Comparison of ENCODE assay signal across 28 cellular contexts in the genomic region with DNA sequence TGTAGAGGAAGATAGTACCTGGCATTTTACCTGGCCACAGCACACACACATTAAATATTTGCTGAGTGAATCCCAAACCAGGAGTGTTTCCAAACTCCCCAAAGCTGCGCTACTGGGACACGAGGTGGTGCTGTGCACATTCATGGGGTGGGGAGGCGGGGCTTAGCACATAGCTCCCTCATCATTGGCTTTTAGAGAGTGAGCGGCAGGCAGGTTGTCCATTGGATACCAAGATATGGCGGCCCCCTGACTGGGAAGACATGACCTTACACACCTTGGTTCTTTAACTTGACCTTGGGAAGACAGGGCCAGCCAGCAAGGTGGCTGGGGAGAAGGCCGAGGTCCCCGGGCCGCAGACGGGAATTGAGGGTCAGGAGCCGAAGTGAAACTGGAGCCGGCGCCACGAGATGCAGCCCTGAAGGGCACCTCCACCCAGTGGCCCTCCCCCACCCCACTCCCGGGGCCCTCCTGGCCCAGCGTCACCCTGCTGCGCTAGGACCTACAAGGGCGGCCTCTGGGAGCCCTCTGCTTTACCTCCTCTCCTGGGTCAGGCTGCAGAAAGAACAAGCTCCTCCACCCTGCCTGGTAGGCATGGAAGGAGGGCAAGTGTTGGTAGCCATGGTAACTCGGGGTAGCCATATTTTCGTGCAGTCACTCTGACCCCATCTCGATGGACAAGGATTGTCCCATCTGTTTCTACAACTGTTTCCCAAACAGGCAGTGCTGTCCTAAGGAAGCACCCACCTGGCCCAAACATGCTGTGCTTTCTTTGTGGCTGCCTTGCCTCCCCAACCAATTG. TPM values are rescaled to one million over a fixed set of nuclear protein-coding genes. Genes with fewer than 3 reads are reported as not detected.
DNase-seq lines count a peak whose midpoint lies in the region; ATAC-seq and TF ChIP-seq lines count a peak whose summit lies in the region.
"Had no signal": no experiment of that assay in that cellular context is flagged by ENCODE, and none has a peak within 500 bp of the region (broad histone marks: within the 10 kb centered on the region; RNA-seq: fewer than 3 reads in every experiment).

No MANE protein-coding gene starts in this region.

- H3K36me3 Mint-ChIP-seq in activated naive CD4-positive, alpha-beta T cell treated with anti-CD3 and anti-CD28 coated beads, Interleukin-2, amount 10 ng/mL, durations not matched to agents 7 days and 5 days: no peaks in the 10 kb centered on the region
- H3K36me3 Mint-ChIP-seq: mesothelial cell of epicardium had no signal

- H3K27ac Mint-ChIP-seq in activated naive CD4-positive, alpha-beta T cell treated with anti-CD3 and anti-CD28 coated beads, Interleukin-2, amount 10 ng/mL, durations not matched to agents 7 days and 5 days: no peak overlapping the region
- H3K27ac Mint-ChIP-seq: mesothelial cell of epicardium had no signal

- H3K4me3 ChIP-seq in heart left ventricle (no peak overlapping the region), left ventricle myocardium inferior (no peak overlapping the region), testis (peak overlapping the region; percentile 38 to 43)
- H3K4me3 ChIP-seq: adrenal gland, Peyer's patch had no signal

- 92 to 95% (median 94%) methylated on average over 9 to 20 of the region's 20 CpGs for WGBS in heart left ventricle, 4 donors
- 78 to 80% methylated on average over 1 to 20 of the region's 20 CpGs for WGBS in testis, 2 donors

- H3K4me1 ChIP-seq in heart left ventricle (peaks cover 0 to 39% (median 11%) of the 10 kb centered on the region in 12 donors), left ventricle myocardium inferior (peaks cover 55% of the 10 kb centered on the region), testis (no peaks in the 10 kb centered on the region)
- H3K4me1 ChIP-seq: adrenal gland, parathyroid adenoma had no signal

- ATAC-seq in heart left ventricle: peak in 3 of 4 donors; percentile 37 to 44 (median 40)
- no peak for ATAC-seq in left ventricle myocardium superior
- ATAC-seq in HG03520 (IDR thresholded peaks at IDR 0.05; ENCODE audit: unreplicated experiment): no peak
- ATAC-seq: left colon; naive thymus-derived CD8-positive, alpha-beta T cell; sciatic nerve had no signal

- peaks cover 52% of the 10 kb centered on the region for H3K27me3 Mint-ChIP-seq in activated naive CD4-positive, alpha-beta T cell treated with anti-CD3 and anti-CD28 coated beads, Interleukin-2, amount 10 ng/mL, durations not matched to agents 7 days and 5 days

- H3K9me3 ChIP-seq in heart left ventricle: peaks cover 0 to 7% (median 0%) of the 10 kb centered on the region in 12 donors
- no peaks in the 10 kb centered on the region for H3K9me3 ChIP-seq in left ventricle myocardium inferior (replicated peaks)
- no peaks in the 10 kb centered on the region for H3K9me3 ChIP-seq in testis
- H3K9me3 ChIP-seq: adrenal gland, Caco-2, Peyer's patch had no signal

- H3K27me3 ChIP-seq in heart left ventricle (no peaks in the 10 kb centered on the region), left ventricle myocardium inferior (ENCODE audit: low read depth) (no peaks in the 10 kb centered on the region), testis (no peaks in the 10 kb centered on the region)
- H3K27me3 ChIP-seq: adrenal gland, brain microvascular endothelial cell, Peyer's patch had no signal

- H3K27ac ChIP-seq in heart left ventricle: peak overlapping the region in 9 of 12 donors; percentile 4 to 82 (median 67)
- peak overlapping the region; percentile 71 for H3K27ac ChIP-seq in left ventricle myocardium inferior (replicated peaks)
- no peak overlapping the region for H3K27ac ChIP-seq in testis
- H3K27ac ChIP-seq: adrenal gland, brain microvascular endothelial cell, parathyroid adenoma had no signal

- intact Hi-C loops in heart left ventricle (cut with DNase I): loop anchor here in 1 of 10 donors (5.0 kb wide), 1 partner anchor 37 kb away; no protein-coding TSS in a partner anchor
- intact Hi-C loops in left ventricle myocardium superior (cut with micrococcal nuclease): no loop called here
- intact Hi-C loops in left ventricle myocardium inferior (cut with micrococcal nuclease): no loop called here
- intact Hi-C loops in testis (cut with DNase I; ENCODE audit: low total_unique reads): no loop called here

- H3K9me3 Mint-ChIP-seq in activated naive CD4-positive, alpha-beta T cell treated with anti-CD3 and anti-CD28 coated beads, Interleukin-2, amount 10 ng/mL, durations not matched to agents 7 days and 5 days: peaks cover 2% of the 10 kb centered on the region
- H3K9me3 Mint-ChIP-seq: H9 had no signal

- TF ChIP-seq POLR2A in heart left ventricle (IDR thresholded peaks at IDR 0.05): no peak
- TF ChIP-seq POLR2A in testis (IDR thresholded peaks at IDR 0.05): no peak

- H3K36me3 ChIP-seq in heart left ventricle: no peaks in the 10 kb centered on the region
- no peaks in the 10 kb centered on the region for H3K36me3 ChIP-seq in left ventricle myocardium inferior
- H3K36me3 ChIP-seq in testis (ENCODE audit: low read depth, missing control alignments): no peaks in the 10 kb centered on the region
- H3K36me3 ChIP-seq: adrenal gland, brain microvascular endothelial cell, Peyer's patch had no signal

- CTCF ChIA-PET in activated naive CD4-positive, alpha-beta T cell treated with anti-CD3 and anti-CD28 coated beads, Interleukin-2, amount 10 ng/mL, durations not matched to agents 7 days and 5 days (lab: Charles Lee): no interaction called here

- DNase-seq in heart left ventricle: peak in 1 of 5 donors; percentile 37
- DNase-seq in left ventricle myocardium superior: no peak
- peak; percentile 25 for DNase-seq in SK-N-DZ (ENCODE audit: low spot score)
- DNase-seq in left ventricle myocardium inferior: no peak
- DNase-seq in testis: peak; percentile 83
- no peak for DNase-seq in NCI-H69 (lab: John Stamatoyannopoulos, UW)
- no peak for DNase-seq in activated naive CD4-positive, alpha-beta T cell treated with anti-CD3 and anti-CD28 coated beads, Interleukin-2, amount 10 ng/mL, durations not matched to agents 7 days and 5 days
- DNase-seq: activated CD4-positive, CD25-positive, alpha-beta regulatory T cell treated with anti-CD3 and anti-CD28 coated beads, Interleukin-2, amount 50 U/mL, for 72 hours; activated gamma-delta T cell treated with Interleukin-2 at 50 U/mL for 16 hours; activated T-cell treated with anti-CD3 and anti-CD28 coated beads, Interleukin-2, amount 50 U/mL, for 1 hour; adrenal gland; brain microvascular endothelial cell; Caco-2; H9; Kasumi-1; left colon; naive thymus-derived CD8-positive, alpha-beta T cell; NCI-H1105; NCI-H2029 treated with DMSO at 0.1 percent for 48 hours; Peyer's patch; stimulated activated CD4-positive, alpha-beta T cell treated with anti-CD3 and anti-CD28 coated beads, Interleukin-15, amount 100 ng/mL, for 24 hours; stimulated activated CD8-positive, alpha-beta memory T cell treated with anti-CD3 and anti-CD28 coated beads, Interleukin-4, amount 100 ng/mL, for 48 hours had no signal

- no peaks in the 10 kb centered on the region for H3K4me1 Mint-ChIP-seq in activated naive CD4-positive, alpha-beta T cell treated with anti-CD3 and anti-CD28 coated beads, Interleukin-2, amount 10 ng/mL, durations not matched to agents 7 days and 5 days
- H3K4me1 Mint-ChIP-seq: naive thymus-derived CD8-positive, alpha-beta T cell had no signal

- no peak overlapping the region for H3K4me3 Mint-ChIP-seq in activated naive CD4-positive, alpha-beta T cell treated with anti-CD3 and anti-CD28 coated beads, Interleukin-2, amount 10 ng/mL, durations not matched to agents 7 days and 5 days
- H3K4me3 Mint-ChIP-seq: H9; mesothelial cell of epicardium; naive thymus-derived CD8-positive, alpha-beta T cell had no signal

- TF ChIP-seq CTCF in heart left ventricle (IDR thresholded peaks at IDR 0.05) (no peak), left ventricle myocardium inferior (IDR thresholded peaks at IDR 0.05; ENCODE audit: borderline replicate concordance) (no peak), testis (IDR thresholded peaks at IDR 0.05) (no peak)

RNA-seq across cellular contexts. Expression of gene TMEM176A, which starts 24.0 kb away (rescaled TPM):
- 10 to 100 TPM; 11.7 to 77.1 (median 37.9) TPM for total RNA-seq in heart left ventricle
- 10 to 100 TPM; 10.2 to 17.9 TPM for polyA plus RNA-seq in heart left ventricle
- total RNA-seq in left ventricle myocardium superior: 30.1 TPM
- 2.7 TPM in 1 of 2 replicates, not detected in the other for polyA plus RNA-seq in SK-N-DZ (2014; cell fraction: cytosol; rRNA removed)
- 0.53 TPM in 1 of 2 replicates, not detected in the other for polyA plus RNA-seq in SK-N-DZ (2014; cell fraction: nucleus; rRNA removed)
- 18.5 TPM for total RNA-seq in left ventricle myocardium inferior
- total RNA-seq in testis: 1 to 10 TPM; 1.6 to 4.2 TPM
- polyA plus RNA-seq in testis (ENCODE audit: insufficient read depth, low read depth, low replicate concordance): 34.7 TPM
- total RNA-seq: glomerular endothelial cell, H9 had no signal
- polyA plus RNA-seq: BJ had no signal

RNA-seq across cellular contexts. Expression of gene TMEM176B, which starts 24.4 kb away (rescaled TPM):
- total RNA-seq in heart left ventricle: 100 to 1,000 TPM in 3 of 9 donors, 10 to 100 TPM in 6; 25.1 to 137 (median 84.4) TPM
- 10 to 100 TPM; 18.9 to 21.2 TPM for polyA plus RNA-seq in heart left ventricle
- total RNA-seq in left ventricle myocardium superior: 45.2 TPM
- polyA plus RNA-seq in SK-N-DZ (2014; cell fraction: cytosol; rRNA removed): 0.32 TPM in 1 of 2 replicates, not detected in the other
- polyA plus RNA-seq in SK-N-DZ (2014; cell fraction: nucleus; rRNA removed): not detected in 2 replicates
- total RNA-seq in left ventricle myocardium inferior: 34.0 TPM
- 1 to 10 TPM; 3.9 to 6.6 TPM for total RNA-seq in testis
- polyA plus RNA-seq in testis (ENCODE audit: insufficient read depth, low read depth, low replicate concordance): 69.3 TPM
- total RNA-seq: glomerular endothelial cell; naive thymus-derived CD8-positive, alpha-beta T cell had no signal
- polyA plus RNA-seq: BJ had no signal

RNA-seq across cellular contexts. Expression of gene AOC1, which starts 27.7 kb away (rescaled TPM):
- total RNA-seq in heart left ventricle (under 1 TPM in 5 of 9 donors, not detected in 4; 0.49 to 0.94 (median 0.69) TPM), left ventricle myocardium superior (0.17 TPM), left ventricle myocardium inferior (0.36 TPM), testis (1 to 10 TPM; 2.8 to 4.5 TPM)
- polyA plus RNA-seq in heart left ventricle (under 1 TPM in 1 of 2 donors, not detected in 1; 0.06 TPM), testis (ENCODE audit: insufficient read depth, low read depth, low replicate concordance) (6.2 TPM)
- not detected in 2 replicates for polyA plus RNA-seq in SK-N-DZ (2014; cell fraction: cytosol; rRNA removed)
- polyA plus RNA-seq in SK-N-DZ (2014; cell fraction: nucleus; rRNA removed): not detected in 2 replicates
- total RNA-seq: glomerular endothelial cell; mesothelial cell of epicardium; naive thymus-derived CD8-positive, alpha-beta T cell; sciatic nerve had no signal
- polyA plus RNA-seq: BJ; naive thymus-derived CD8-positive, alpha-beta T cell had no signal

Comparison
In these comparisons a context has a peak if more than half of its experiments do, and no peak if none do; other contexts are left out.
1. ATAC-seq: peak in heart left ventricle (3 of 4); none in left ventricle myocardium superior (single experiment) and HG03520 (single experiment).
2. DNase-seq: peak in SK-N-DZ (single experiment) and testis (single experiment); none in left ventricle myocardium superior (single experiment), left ventricle myocardium inferior (single experiment), NCI-H69 (single experiment) and activated naive CD4-positive, alpha-beta T cell treated with anti-CD3 and anti-CD28 coated beads, Interleukin-2, amount 10 ng/mL, durations not matched to agents 7 days and 5 days (single experiment).
3. H3K27ac ChIP-seq: peak in heart left ventricle (9 of 12) and left ventricle myocardium inferior (single experiment); none in testis (0 of 2).
4. H3K4me3 ChIP-seq: peak in testis (2 of 2); none in heart left ventricle (0 of 12) and left ventricle myocardium inferior (single experiment).